5 cellular contexts compared by ENCODE assay signal in genomic region chr3:198096015-198096414, GRCh38.
"Had no signal": no experiment of that assay in that cellular context is flagged by ENCODE, and none has a peak within 500 bp of the region (broad histone marks: within the 10 kb centered on the region; RNA-seq: fewer than 3 reads in every experiment).

No MANE protein-coding gene starts in this region.

- DNase-seq: IMR-90, KBM-7 had no signal

- H3K4me3 ChIP-seq: K562 had no signal

- H3K4me3 Mint-ChIP-seq: IgD-negative memory B cell had no signal

- H3K27ac ChIP-seq: HL-60 had no signal

- H3K36me3 Mint-ChIP-seq: IgD-negative memory B cell had no signal
